In genomic region chr10:47078393-47079163, GRCh38 we compare ENCODE assay signal across 16 cellular contexts.
"Had no signal": no experiment of that assay in that cellular context is flagged by ENCODE, and none has a peak within 500 bp of the region (broad histone marks: within the 10 kb centered on the region; RNA-seq: fewer than 3 reads in every experiment).

No MANE protein-coding gene starts in this region.

- H2AFZ ChIP-seq: parathyroid adenoma had no signal

- H3K27ac ChIP-seq: breast epithelium, dorsolateral prefrontal cortex, esophagus muscularis mucosa, parathyroid adenoma, SJSA1, tibial artery had no signal

- H3K4me1 Mint-ChIP-seq: immature natural killer cell, nephron had no signal

- H3K27me3 Mint-ChIP-seq: activated naive CD8-positive, alpha-beta T cell had no signal

- H3K4me3 ChIP-seq: breast epithelium, dorsolateral prefrontal cortex, esophagus muscularis mucosa, SJSA1, tibial artery had no signal

- ATAC-seq: left cardiac atrium had no signal

- H3K4me1 ChIP-seq: breast epithelium, esophagus muscularis mucosa, parathyroid adenoma, SJSA1, tibial artery had no signal

- H3K9me3 ChIP-seq: breast epithelium, esophagus muscularis mucosa, SJSA1, tibial artery had no signal

- H3K9me3 Mint-ChIP-seq: activated CD4-positive, alpha-beta T cell treated with anti-CD3 and anti-CD28 coated beads, Interleukin-2, amount 10 ng/mL, durations not matched to agents 24 days and 14 days; immature natural killer cell; nephron had no signal

- H3K27me3 ChIP-seq: breast epithelium, SJSA1 had no signal

- DNase-seq: activated CD4-positive, alpha-beta T cell treated with anti-CD3 and anti-CD28 coated beads, Interleukin-2, amount 10 ng/mL, durations not matched to agents 24 days and 14 days; activated effector memory CD4-positive, alpha-beta T cell treated with anti-CD3 and anti-CD28 coated beads, Interleukin-2, amount 50 U/mL, for 16 hours; activated T-cell treated with anti-CD3 and anti-CD28 coated beads, Interleukin-2, amount 50 U/mL, for 1 hour; anterior cingulate cortex; dorsolateral prefrontal cortex; glutamatergic neuron; immature natural killer cell; left cardiac atrium; mammary epithelial cell; tibial artery had no signal

- H3K27ac Mint-ChIP-seq: activated CD4-positive, alpha-beta T cell treated with anti-CD3 and anti-CD28 coated beads, Interleukin-2, amount 10 ng/mL, durations not matched to agents 24 days and 14 days; activated naive CD8-positive, alpha-beta T cell; immature natural killer cell; nephron had no signal

- H3K9ac ChIP-seq: parathyroid adenoma had no signal

- H3K79me2 ChIP-seq: parathyroid adenoma had no signal

- H3K36me3 ChIP-seq: breast epithelium, esophagus muscularis mucosa, SJSA1, tibial artery had no signal

- H3K4me3 Mint-ChIP-seq: activated CD4-positive, alpha-beta T cell treated with anti-CD3 and anti-CD28 coated beads, Interleukin-2, amount 10 ng/mL, durations not matched to agents 24 days and 14 days; activated naive CD8-positive, alpha-beta T cell; immature natural killer cell; nephron had no signal

- H3K36me3 Mint-ChIP-seq: activated naive CD8-positive, alpha-beta T cell; immature natural killer cell had no signal
